1 cellular context compared by ENCODE assay signal in the genomic region with DNA sequence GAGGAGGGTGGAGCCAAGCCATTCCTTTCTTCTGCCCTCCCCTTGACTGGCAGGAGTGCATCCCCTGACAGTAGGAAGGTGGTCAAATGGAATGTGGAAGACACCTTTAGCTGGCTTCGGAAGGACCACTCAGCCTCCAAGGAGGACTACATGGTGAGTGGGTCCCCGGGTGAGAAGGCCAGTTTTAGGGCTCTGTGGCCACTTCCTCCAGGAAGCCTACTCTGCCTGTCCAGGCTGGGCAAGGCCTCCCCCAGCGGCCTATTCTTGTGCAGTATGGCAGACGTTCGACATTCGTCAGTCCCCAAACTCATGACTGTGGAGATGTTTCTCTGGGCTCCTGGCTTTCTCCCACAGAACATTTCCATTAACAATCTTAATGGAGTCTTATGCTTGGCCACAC.
TF ChIP-seq lines count a peak whose summit lies in the region.

No MANE protein-coding gene starts in this region.

TF ChIP-seq in K562, 482 proteins besides CTCF, POLR2A, EP300 and RAD21:
- TF ChIP-seq KLF6 (CRISPR knock-in tag; IDR thresholded peaks at IDR 0.05; ENCODE audit: borderline replicate concordance) (no peak), ZFP36 (IDR thresholded peaks at IDR 0.05; ENCODE audit: low read depth, low read length, partially characterized antibody) (peak; percentile 72)
